Comparison of ENCODE assay signal across 9 cellular contexts in genomic region chr6:41027251-41027650, GRCh38. TPM values are rescaled to one million over a fixed set of nuclear protein-coding genes. Genes with fewer than 3 reads are reported as not detected.
DNase-seq lines count a peak whose midpoint lies in the region; ATAC-seq and TF ChIP-seq lines count a peak whose summit lies in the region.
"Had no signal": no experiment of that assay in that cellular context is flagged by ENCODE, and none has a peak within 500 bp of the region (broad histone marks: within the 10 kb centered on the region; RNA-seq: fewer than 3 reads in every experiment).

No MANE protein-coding gene starts in this region.

- DNase-seq in IMR-90 (no peak), cardiac fibroblast (ENCODE audit: low read depth in 2 of 2) (no peak), GOT3 (lab: John Stamatoyannopoulos, UW) (no peak), C1 segment of cervical spinal cord (lab: John Stamatoyannopoulos, UW) (no peak)
- no peak for DNase-seq in natural killer cell treated with Interleukin-12 subunit alpha and Interleukin-12 subunit beta and Interleukin-15 and Interleukin-18, amount 100 ng/mL, for 72 hours (ENCODE audit: low spot score)

- H3K27ac Mint-ChIP-seq in natural killer cell treated with Interleukin-12 subunit alpha and Interleukin-12 subunit beta and Interleukin-15 and Interleukin-18, amount 100 ng/mL, for 72 hours: peak overlapping the region; percentile 65 to 67

- H3K9me3 ChIP-seq in BLaER1 treated with 17β-estradiol and CSF1 and Interleukin-3, amounts not matched to agents 10 nM and 100 nM (replicated peaks in 1 of 11): no peaks in the 10 kb centered on the region
- no peaks in the 10 kb centered on the region for H3K9me3 ChIP-seq in IMR-90 (ENCODE audit: control insufficient read depth, insufficient read depth, low read length)

- TF ChIP-seq CTCF in IMR-90 (conservative IDR thresholded peaks at IDR 0.05; ENCODE audit: low read depth, low read length): no peak
- TF ChIP-seq CTCF in cardiac fibroblast (IDR thresholded peaks at IDR 0.05; ENCODE audit: low read depth, low read length): no peak

- TF ChIP-seq POLR2A in IMR-90 (IDR thresholded peaks at IDR 0.05; ENCODE audit: low read depth, low read length): no peak

- peaks cover 22% of the 10 kb centered on the region in 2 donors for H3K4me1 Mint-ChIP-seq in natural killer cell treated with Interleukin-12 subunit alpha and Interleukin-12 subunit beta and Interleukin-15 and Interleukin-18, amount 100 ng/mL, for 72 hours (ENCODE audit: low read depth in 2 of 2)

- peak overlapping the region; percentile 55 to 75 (median 65) for H3K4me3 ChIP-seq in BLaER1 treated with 17β-estradiol and CSF1 and Interleukin-3, amounts not matched to agents 10 nM and 100 nM
- H3K4me3 ChIP-seq in IMR-90 (ENCODE audit: insufficient read depth, low read depth, low read length): no peak overlapping the region
- peak overlapping the region; percentile 31 to 51 for H3K4me3 ChIP-seq in cardiac fibroblast (replicated peaks in 1 of 2; ENCODE audit: low read depth in 2 of 2, low read length in 2 of 2)

- H3K4me2 ChIP-seq in BLaER1 treated with 17β-estradiol and CSF1 and Interleukin-3, amounts not matched to agents 10 nM and 100 nM: peak overlapping the region; percentile 92 to 99 (median 95)
- no peak overlapping the region; the same call in 1 of the 2 replicates for H3K4me2 ChIP-seq in IMR-90 (ENCODE audit: low read depth, low read length)

- no peak overlapping the region for H2BK120ac ChIP-seq in IMR-90 (ENCODE audit: low read depth, low read length)

- H4K5ac ChIP-seq in IMR-90 (ENCODE audit: low read depth, low read length): no peak overlapping the region

- BruUV-seq in IMR-90 (replicated peaks; lab: Mats Ljungman, UMichigan): no TSS peak

- CTCF ChIA-PET in IMR-90 (lab: Yijun Ruan, JAX): interaction anchor here (1.2 to 2.5 kb wide), 5 partner anchors 13 to 132 kb away, joined by 3 to 24 read pairs (median 6); no protein-coding TSS in a partner anchor

- H3K36me3 ChIP-seq in BLaER1 treated with 17β-estradiol and CSF1 and Interleukin-3, amounts not matched to agents 10 nM and 100 nM: peaks cover 0 to 14% (median 0%) of the 10 kb centered on the region in 11 experiments; a peak in 4 of 22 replicates
- no peaks in the 10 kb centered on the region for H3K36me3 ChIP-seq in IMR-90 (ENCODE audit: control insufficient read depth, insufficient read depth, low read length)

- 80% methylated on average over 2 of the region's 5 CpGs; no CpG with 5 or more reads in 1 of the 2 experiments for WGBS in IMR-90 (ENCODE audit: extremely low coverage in 2 of 2, insufficient read length in 1 of 2), 2 experiments

- no peak overlapping the region for H4K91ac ChIP-seq in IMR-90 (ENCODE audit: insufficient read depth, low read depth, low read length)

- no peaks in the 10 kb centered on the region for H3K27me3 ChIP-seq in BLaER1 treated with 17β-estradiol and CSF1 and Interleukin-3, amounts not matched to agents 10 nM and 100 nM
- peaks cover 7% of the 10 kb centered on the region; the same call in 1 of the 2 replicates for H3K27me3 ChIP-seq in IMR-90 (ENCODE audit: control insufficient read depth, insufficient read depth, low read length)

- H2AK9ac ChIP-seq in IMR-90 (replicated peaks; ENCODE audit: low read depth, low read length, poor library complexity): no peak overlapping the region

- H4K20me1 ChIP-seq in BLaER1 treated with 17β-estradiol and CSF1 and Interleukin-3, amounts not matched to agents 10 nM and 100 nM: no peaks in the 10 kb centered on the region
- H4K20me1 ChIP-seq in IMR-90 (ENCODE audit: insufficient read depth, low read length): no peaks in the 10 kb centered on the region

- no peaks in the 10 kb centered on the region for H3K9me1 ChIP-seq in IMR-90 (ENCODE audit: insufficient read depth, low read length)

- dilution Hi-C loops in IMR-90 (cut with HindIII; ENCODE audit: low sequenced_read_pairs, unreplicated experiment): no loop called here

- no peak overlapping the region for H2AK5ac ChIP-seq in IMR-90 (ENCODE audit: low read depth, low read length)

- H3K18ac ChIP-seq in IMR-90 (ENCODE audit: low read depth, low read length): no peak overlapping the region

- POLR2A ChIA-PET in IMR-90 (lab: Charles Lee; ENCODE audit: unreplicated experiment): no interaction called here

- H2BK15ac ChIP-seq in IMR-90 (ENCODE audit: low read depth, low read length): no peak overlapping the region

- H2AFZ ChIP-seq in IMR-90 (replicated peaks; ENCODE audit: low read length, poor library complexity): peak overlapping the region; percentile 96

- peaks cover 34 to 55% (median 42%) of the 10 kb centered on the region in 10 experiments for H3K4me1 ChIP-seq in BLaER1 treated with 17β-estradiol and CSF1 and Interleukin-3, amounts not matched to agents 10 nM and 100 nM
- H3K4me1 ChIP-seq in IMR-90 (ENCODE audit: control insufficient read depth, insufficient read depth, low read length): peaks cover 4% of the 10 kb centered on the region; the same call in 1 of the 2 replicates

- no peaks in the 10 kb centered on the region for H3K36me3 Mint-ChIP-seq in natural killer cell treated with Interleukin-12 subunit alpha and Interleukin-12 subunit beta and Interleukin-15 and Interleukin-18, amount 100 ng/mL, for 72 hours

- intact Hi-C loops in IMR-90 (cut with micrococcal nuclease): loop anchor here (10.0 kb wide), 1 partner anchor 1682 kb away; no protein-coding TSS in a partner anchor

- peak overlapping the region; percentile 31 to 37; a peak in 1 of 4 replicates for H4K8ac ChIP-seq in IMR-90 (ENCODE audit: low read depth in 2 of 2, low read length in 2 of 2)

- peak overlapping the region; percentile 85 for H3K4me3 Mint-ChIP-seq in natural killer cell treated with Interleukin-12 subunit alpha and Interleukin-12 subunit beta and Interleukin-15 and Interleukin-18, amount 100 ng/mL, for 72 hours

- peak overlapping the region; percentile 84 to 93 (median 88); a peak in 21 of 22 replicates for H3K9ac ChIP-seq in BLaER1 treated with 17β-estradiol and CSF1 and Interleukin-3, amounts not matched to agents 10 nM and 100 nM
- H3K9ac ChIP-seq in IMR-90 (ENCODE audit: low read depth, low read length): no peak overlapping the region

- no peak overlapping the region for H3K23ac ChIP-seq in IMR-90 (ENCODE audit: low read depth, low read length)

- H3K4ac ChIP-seq in IMR-90 (ENCODE audit: low read depth, low read length): no peak overlapping the region

- H3K27ac ChIP-seq in BLaER1 treated with 17β-estradiol and CSF1 and Interleukin-3, amounts not matched to agents 10 nM and 100 nM: peak overlapping the region; percentile 41 to 97 (median 95); a peak in 21 of 22 replicates
- H3K27ac ChIP-seq in IMR-90 (ENCODE audit: insufficient read depth, low read length): no peak overlapping the region

- in situ Hi-C loops in IMR-90 (cut with MboI; ENCODE audit: low sequenced_read_pairs): loop anchor here (10.0 to 25.0 kb wide), 3 partner anchors 472 to 1665 kb away; no protein-coding TSS in a partner anchor

- no peak overlapping the region for H2BK5ac ChIP-seq in IMR-90 (ENCODE audit: low read depth, low read length, poor library complexity, severe bottlenecking)

- no peaks in the 10 kb centered on the region for H3K9me3 Mint-ChIP-seq in natural killer cell treated with Interleukin-12 subunit alpha and Interleukin-12 subunit beta and Interleukin-15 and Interleukin-18, amount 100 ng/mL, for 72 hours

- no peak overlapping the region for H3K56ac ChIP-seq in IMR-90 (ENCODE audit: extremely low read depth, insufficient read depth, low read length)

- no peak for ATAC-seq in IMR-90 (ENCODE audit: low read depth)
- no peak for ATAC-seq in natural killer cell treated with Interleukin-12 subunit alpha and Interleukin-12 subunit beta and Interleukin-15 and Interleukin-18, amount 100 ng/mL, for 72 hours
- ATAC-seq in GM19467 (IDR thresholded peaks at IDR 0.05; ENCODE audit: unreplicated experiment): no peak
- no peak for ATAC-seq in HG03045 (IDR thresholded peaks at IDR 0.05; ENCODE audit: unreplicated experiment)

- no peaks in the 10 kb centered on the region for H3K79me1 ChIP-seq in IMR-90 (ENCODE audit: low read depth in 1 of 2, low read length in 2 of 2)

- no peak overlapping the region for H3K14ac ChIP-seq in IMR-90 (replicated peaks; ENCODE audit: low read depth, low read length)

- no peaks in the 10 kb centered on the region for H3K27me3 Mint-ChIP-seq in natural killer cell treated with Interleukin-12 subunit alpha and Interleukin-12 subunit beta and Interleukin-15 and Interleukin-18, amount 100 ng/mL, for 72 hours

- TF ChIP-seq RAD21 in IMR-90 (IDR thresholded peaks at IDR 0.05; ENCODE audit: low read length): no peak

- H2BK20ac ChIP-seq in IMR-90 (ENCODE audit: low read depth, low read length): no peak overlapping the region

RNA-seq across cellular contexts. Expression of gene UNC5CL, which starts 11.8 kb away (rescaled TPM):
- not detected in 2 replicates for total RNA-seq in IMR-90 (2012; rRNA removed)
- not detected in 2 replicates for polyA plus RNA-seq in IMR-90 (2012; rRNA removed)
- 0.02 TPM in 2 replicates for polyA plus RNA-seq in IMR-90 (2012; cell fraction: cytosol; rRNA removed)
- polyA plus RNA-seq in IMR-90 (2012; cell fraction: nucleus; rRNA removed; ENCODE audit: low replicate concordance): 0.19 and 0.27 TPM in 2 replicates
- total RNA-seq in natural killer cell treated with Interleukin-12 subunit alpha and Interleukin-12 subunit beta and Interleukin-15 and Interleukin-18, amount 100 ng/mL, for 72 hours: 1 to 10 TPM; 2.4 to 5.0 TPM

RNA-seq across cellular contexts. Expression of gene TSPO2, which starts 15.0 kb away (rescaled TPM):
- not detected in 2 replicates for total RNA-seq in IMR-90 (2012; rRNA removed)
- not detected in 2 replicates for polyA plus RNA-seq in IMR-90 (2012; rRNA removed)
- polyA plus RNA-seq in IMR-90 (2012; cell fraction: cytosol; rRNA removed): not detected in 2 replicates
- polyA plus RNA-seq in IMR-90 (2012; cell fraction: nucleus; rRNA removed; ENCODE audit: low replicate concordance): not detected in 2 replicates
- total RNA-seq in natural killer cell treated with Interleukin-12 subunit alpha and Interleukin-12 subunit beta and Interleukin-15 and Interleukin-18, amount 100 ng/mL, for 72 hours: not detected

RNA-seq across cellular contexts. Expression of gene APOBEC2, which starts 25.8 kb away (rescaled TPM):
- total RNA-seq in IMR-90 (2012; rRNA removed): not detected in 2 replicates
- polyA plus RNA-seq in IMR-90 (2012; rRNA removed): not detected in 2 replicates
- polyA plus RNA-seq in IMR-90 (2012; cell fraction: cytosol; rRNA removed): not detected in 2 replicates
- polyA plus RNA-seq in IMR-90 (2012; cell fraction: nucleus; rRNA removed; ENCODE audit: low replicate concordance): not detected in 2 replicates
- not detected for total RNA-seq in natural killer cell treated with Interleukin-12 subunit alpha and Interleukin-12 subunit beta and Interleukin-15 and Interleukin-18, amount 100 ng/mL, for 72 hours
- total RNA-seq: HT1080 had no signal

RNA-seq across cellular contexts. Expression of gene OARD1, which starts 44.9 kb away (rescaled TPM):
- 2.3 and 5.6 TPM in 2 replicates for total RNA-seq in IMR-90 (2012; rRNA removed)
- 4.6 and 5.5 TPM in 2 replicates for polyA plus RNA-seq in IMR-90 (2012; rRNA removed)
- 0.87 and 1.0 TPM in 2 replicates for polyA plus RNA-seq in IMR-90 (2012; cell fraction: cytosol; rRNA removed)
- 0.60 and 1.9 TPM in 2 replicates for polyA plus RNA-seq in IMR-90 (2012; cell fraction: nucleus; rRNA removed; ENCODE audit: low replicate concordance)
- 10 to 100 TPM; 28.5 to 31.1 TPM for total RNA-seq in natural killer cell treated with Interleukin-12 subunit alpha and Interleukin-12 subunit beta and Interleukin-15 and Interleukin-18, amount 100 ng/mL, for 72 hours

RNA-seq across cellular contexts. Expression of gene NFYA, which starts 45.5 kb away (rescaled TPM):
- 21.9 and 28.5 TPM in 2 replicates for total RNA-seq in IMR-90 (2012; rRNA removed)
- polyA plus RNA-seq in IMR-90 (2012; rRNA removed): 10.9 and 12.3 TPM in 2 replicates
- 1.8 and 3.3 TPM in 2 replicates for polyA plus RNA-seq in IMR-90 (2012; cell fraction: cytosol; rRNA removed)
- polyA plus RNA-seq in IMR-90 (2012; cell fraction: nucleus; rRNA removed; ENCODE audit: low replicate concordance): 5.7 and 12.1 TPM in 2 replicates
- 10 to 100 TPM; 21.6 to 27.7 TPM for total RNA-seq in natural killer cell treated with Interleukin-12 subunit alpha and Interleukin-12 subunit beta and Interleukin-15 and Interleukin-18, amount 100 ng/mL, for 72 hours
